ENCODE assay signal across 1 cellular context in the genomic region with DNA sequence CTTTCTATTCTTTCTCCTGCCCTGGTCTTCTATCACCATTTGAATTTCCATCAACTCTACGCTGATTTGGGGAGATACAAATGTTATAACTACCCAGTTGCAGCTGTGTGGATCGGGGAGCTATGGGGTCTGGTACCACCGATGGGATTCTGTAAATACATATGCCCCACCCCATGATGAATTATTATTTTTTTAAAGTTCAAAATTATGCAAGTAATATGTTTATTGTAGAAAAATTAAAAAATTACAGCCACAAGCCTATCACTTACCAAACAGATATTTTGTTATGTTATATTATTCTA.
TF ChIP-seq lines count a peak whose summit lies in the region.

No MANE protein-coding gene starts in this region.

TF ChIP-seq in HCT116, 20 proteins besides CTCF, POLR2A, EP300 and RAD21:
- TF ChIP-seq CEBPB (IDR thresholded peaks at IDR 0.05; ENCODE audit: low read depth): no peak
- TF ChIP-seq SIN3A (IDR thresholded peaks at IDR 0.05; ENCODE audit: low read depth): no peak
- no peak for TF ChIP-seq ZFX (IDR thresholded peaks at IDR 0.05)
- no peak for TF ChIP-seq POLR2AphosphoS5 (IDR thresholded peaks at IDR 0.05; ENCODE audit: low read depth, low read length)
- TF ChIP-seq, protein P1, sequence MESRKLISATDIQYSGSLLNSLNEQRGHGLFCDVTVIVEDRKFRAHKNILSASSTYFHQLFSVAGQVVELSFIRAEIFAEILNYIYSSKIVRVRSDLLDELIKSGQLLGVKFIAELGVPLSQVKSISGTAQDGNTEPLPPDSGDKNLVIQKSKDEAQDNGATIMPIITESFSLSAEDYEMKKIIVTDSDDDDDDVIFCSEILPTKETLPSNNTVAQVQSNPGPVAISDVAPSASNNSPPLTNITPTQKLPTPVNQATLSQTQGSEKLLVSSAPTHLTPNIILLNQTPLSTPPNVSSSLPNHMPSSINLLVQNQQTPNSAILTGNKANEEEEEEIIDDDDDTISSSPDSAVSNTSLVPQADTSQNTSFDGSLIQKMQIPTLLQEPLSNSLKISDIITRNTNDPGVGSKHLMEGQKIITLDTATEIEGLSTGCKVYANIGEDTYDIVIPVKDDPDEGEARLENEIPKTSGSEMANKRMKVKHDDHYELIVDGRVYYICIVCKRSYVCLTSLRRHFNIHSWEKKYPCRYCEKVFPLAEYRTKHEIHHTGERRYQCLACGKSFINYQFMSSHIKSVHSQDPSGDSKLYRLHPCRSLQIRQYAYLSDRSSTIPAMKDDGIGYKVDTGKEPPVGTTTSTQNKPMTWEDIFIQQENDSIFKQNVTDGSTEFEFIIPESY (IDR thresholded peaks at IDR 0.05; ENCODE audit: extremely low read depth, insufficient replicate concordance, low read length): no peak
- TF ChIP-seq EZH2 (IDR thresholded peaks at IDR 0.05): no peak
- TF ChIP-seq FOSL1 (IDR thresholded peaks at IDR 0.05; ENCODE audit: low read depth): no peak
- TF ChIP-seq SRF (IDR thresholded peaks at IDR 0.05; ENCODE audit: low read depth): no peak
- TF ChIP-seq EGR1 (IDR thresholded peaks at IDR 0.05; ENCODE audit: low read depth): no peak
- no peak for TF ChIP-seq JUND (IDR thresholded peaks at IDR 0.05)
- no peak for TF ChIP-seq CBX3 (IDR thresholded peaks at IDR 0.05; ENCODE audit: low read depth)
- no peak for TF ChIP-seq EZH2phosphoT487 (IDR thresholded peaks at IDR 0.05; ENCODE audit: borderline replicate concordance)
- TF ChIP-seq SP1 (IDR thresholded peaks at IDR 0.05; ENCODE audit: low read depth): no peak
TF ChIP-seq in HCT116: peak in this region for 0.
